ENCODE assay signal across 29 cellular contexts in genomic region chr3:16182183-16182582, GRCh38. TPM values are rescaled to one million over a fixed set of nuclear protein-coding genes. Genes with fewer than 3 reads are reported as not detected.
DNase-seq lines count a peak whose midpoint lies in the region; ATAC-seq and TF ChIP-seq lines count a peak whose summit lies in the region.
"Had no signal": no experiment of that assay in that cellular context is flagged by ENCODE, and none has a peak within 500 bp of the region (broad histone marks: within the 10 kb centered on the region; RNA-seq: fewer than 3 reads in every experiment).

No MANE protein-coding gene starts in this region.

- POLR2A ChIA-PET in PC-3 (lab: Charles Lee; ENCODE audit: unreplicated experiment): no interaction called here

- no peak overlapping the region for H3K27ac Mint-ChIP-seq in activated T-cell treated with anti-CD3 and anti-CD28 coated beads, Interleukin-2, amount 50 U/mL, for 72 hours
- no peak overlapping the region for H3K27ac Mint-ChIP-seq in Calu3 (ENCODE audit: unreplicated experiment)
- H3K27ac Mint-ChIP-seq: activated T-cell treated with anti-CD3 and anti-CD28 coated beads, Interleukin-2, amount 50 U/mL, for 24 hours; B cell; memory B cell; neural progenitor cell had no signal

- no peaks in the 10 kb centered on the region for H3K27me3 ChIP-seq in PC-3 (ENCODE audit: low read length)
- H3K27me3 ChIP-seq in vagina: no peaks in the 10 kb centered on the region
- H3K27me3 ChIP-seq in upper lobe of left lung: no peaks in the 10 kb centered on the region
- H3K27me3 ChIP-seq: colonic mucosa, right atrium auricular region had no signal

- no peak for DNase-seq in activated T-cell treated with anti-CD3 and anti-CD28 coated beads, Interleukin-2, amount 50 U/mL, for 72 hours
- no peak for DNase-seq in activated T-cell treated with anti-CD3 and anti-CD28 coated beads, Interleukin-2, amount 50 U/mL, for 4 hours
- DNase-seq in PC-3: peak; percentile 51
- peak; percentile 50 to 63 for DNase-seq in foreskin fibroblast
- no peak for DNase-seq in vagina (ENCODE audit: extremely low spot score in 2 of 2)
- no peak for DNase-seq in upper lobe of left lung
- DNase-seq in T-helper 9 cell: no peak
- no peak for DNase-seq in Calu3
- DNase-seq: activated naive CD4-positive, alpha-beta T cell treated with Interleukin-2 at 50 U/mL for 16 hours; activated T-cell treated with anti-CD3 and anti-CD28 coated beads, Interleukin-2, amount 50 U/mL, for 24 hours; colonic mucosa; effector CD8-positive, alpha-beta T cell; foreskin melanocyte; GDM1; H7; NCI-H1417; NCI-H2081; NCI-H69; RPMI8226; stimulated activated CD4-positive, alpha-beta T cell treated with anti-CD3 and anti-CD28 coated beads, Interleukin-2, amount 100 ng/mL, for 24 hours; T-helper 2 cell had no signal

- intact Hi-C loops in PC-3 (cut with micrococcal nuclease) (no loop called here), vagina (cut with DNase I) (no loop called here), Calu3 (cut with micrococcal nuclease; ENCODE audit: unreplicated experiment) (no loop called here)

- H3K4me1 ChIP-seq in PC-3 (ENCODE audit: insufficient read depth, low read length): peaks cover 12% of the 10 kb centered on the region; the same call in 1 of the 2 replicates
- peaks cover 49% of the 10 kb centered on the region for H3K4me1 ChIP-seq in vagina
- H3K4me1 ChIP-seq in upper lobe of left lung: peaks cover 2 to 18% (median 12%) of the 10 kb centered on the region in 4 donors
- H3K4me1 ChIP-seq: colonic mucosa, neural progenitor cell, parathyroid adenoma had no signal

- TF ChIP-seq POLR2A in vagina (IDR thresholded peaks at IDR 0.05) (no peak), upper lobe of left lung (IDR thresholded peaks at IDR 0.05) (no peak)

- no peaks in the 10 kb centered on the region for H3K27me3 Mint-ChIP-seq in activated T-cell treated with anti-CD3 and anti-CD28 coated beads, Interleukin-2, amount 50 U/mL, for 72 hours (ENCODE audit: low read depth)
- peaks cover 11% of the 10 kb centered on the region for H3K27me3 Mint-ChIP-seq in activated T-cell treated with anti-CD3 and anti-CD28 coated beads, Interleukin-2, amount 50 U/mL, for 4 hours (ENCODE audit: low read depth)
- peaks cover 17% of the 10 kb centered on the region for H3K27me3 Mint-ChIP-seq in Calu3 (ENCODE audit: unreplicated experiment)

- H3K9me3 ChIP-seq in PC-3 (ENCODE audit: low read length) (no peaks in the 10 kb centered on the region), vagina (no peaks in the 10 kb centered on the region), upper lobe of left lung (no peaks in the 10 kb centered on the region)
- H3K9me3 ChIP-seq: colonic mucosa, right atrium auricular region had no signal

- H3K9ac ChIP-seq in PC-3 (ENCODE audit: low read length): no peak overlapping the region
- H3K9ac ChIP-seq: neural progenitor cell, parathyroid adenoma had no signal

- H3K4me3 ChIP-seq in PC-3 (ENCODE audit: low read length): no peak overlapping the region
- H3K4me3 ChIP-seq in foreskin fibroblast (ENCODE audit: low read depth in 1 of 2, low read length in 2 of 2): no peak overlapping the region
- H3K4me3 ChIP-seq in vagina: no peak overlapping the region
- no peak overlapping the region for H3K4me3 ChIP-seq in upper lobe of left lung
- H3K4me3 ChIP-seq: colonic mucosa, neural progenitor cell, right atrium auricular region had no signal

- H3K27ac ChIP-seq in PC-3 (ENCODE audit: low read length): no peak overlapping the region
- H3K27ac ChIP-seq in vagina: peak overlapping the region; percentile 78
- no peak overlapping the region for H3K27ac ChIP-seq in upper lobe of left lung
- H3K27ac ChIP-seq: colonic mucosa, epithelial cell of prostate, neural progenitor cell, parathyroid adenoma had no signal

- 83 to 88% methylated on average over 2 of the region's 2 CpGs for WGBS in upper lobe of left lung, 2 donors

- H3F3A ChIP-seq in PC-3 (ENCODE audit: low read length, unreplicated experiment): no peaks in the 10 kb centered on the region

- no peaks in the 10 kb centered on the region for H3K79me2 ChIP-seq in PC-3 (ENCODE audit: low read length)
- H3K79me2 ChIP-seq: parathyroid adenoma had no signal

- no peak overlapping the region for H2AFZ ChIP-seq in PC-3 (ENCODE audit: low read length)
- H2AFZ ChIP-seq: neural progenitor cell, parathyroid adenoma had no signal

- H3K4me3 Mint-ChIP-seq in activated T-cell treated with anti-CD3 and anti-CD28 coated beads, Interleukin-2, amount 50 U/mL, for 72 hours: no peak overlapping the region
- no peak overlapping the region for H3K4me3 Mint-ChIP-seq in activated T-cell treated with anti-CD3 and anti-CD28 coated beads, Interleukin-2, amount 50 U/mL, for 4 hours
- no peak overlapping the region for H3K4me3 Mint-ChIP-seq in Calu3 (ENCODE audit: low read depth, unreplicated experiment)
- H3K4me3 Mint-ChIP-seq: activated T-cell treated with anti-CD3 and anti-CD28 coated beads, Interleukin-2, amount 50 U/mL, for 24 hours; B cell; memory B cell; neural progenitor cell had no signal

- peak; percentile 37 to 68 for ATAC-seq in activated T-cell treated with anti-CD3 and anti-CD28 coated beads, Interleukin-2, amount 50 U/mL, for 72 hours (replicated peaks in 1 of 2)
- no peak for ATAC-seq in activated T-cell treated with anti-CD3 and anti-CD28 coated beads, Interleukin-2, amount 50 U/mL, for 4 hours
- ATAC-seq in PC-3 (no peak), upper lobe of left lung (ENCODE audit: low FRiP score in 2 of 2) (no peak)
- ATAC-seq: left lobe of liver had no signal

- CTCF ChIA-PET in PC-3 (lab: Charles Lee): no interaction called here
- CTCF ChIA-PET in Calu3 (lab: Charles Lee): no interaction called here

- H3K36me3 ChIP-seq in PC-3 (ENCODE audit: low read depth, low read length) (no peaks in the 10 kb centered on the region), vagina (no peaks in the 10 kb centered on the region), upper lobe of left lung (peaks cover 0 to 3% (median 0%) of the 10 kb centered on the region in 4 donors)
- H3K36me3 ChIP-seq: colonic mucosa, neural progenitor cell had no signal

- TF ChIP-seq CTCF in PC-3 (conservative IDR thresholded peaks at IDR 0.05; ENCODE audit: low read depth, low read length) (no peak), foreskin fibroblast (IDR thresholded peaks at IDR 0.05; ENCODE audit: low read depth, low read length) (no peak), vagina (IDR thresholded peaks at IDR 0.05) (no peak), upper lobe of left lung (IDR thresholded peaks at IDR 0.05) (no peak), Calu3 (IDR thresholded peaks at IDR 0.05; ENCODE audit: unreplicated experiment) (no peak)

- H3K9me2 ChIP-seq in PC-3 (replicated peaks; ENCODE audit: low read length): no peaks in the 10 kb centered on the region

- BruUV-seq in PC-3 (replicated peaks; lab: Mats Ljungman, UMichigan): no TSS peak
- BruUV-seq in Calu3 (replicated peaks; lab: Mats Ljungman, UMichigan): no TSS peak

- H3K36me3 Mint-ChIP-seq in activated T-cell treated with anti-CD3 and anti-CD28 coated beads, Interleukin-2, amount 50 U/mL, for 72 hours (ENCODE audit: insufficient read depth in 2 of 2): no peaks in the 10 kb centered on the region
- no peaks in the 10 kb centered on the region for H3K36me3 Mint-ChIP-seq in activated T-cell treated with anti-CD3 and anti-CD28 coated beads, Interleukin-2, amount 50 U/mL, for 4 hours (ENCODE audit: insufficient read depth)
- no peaks in the 10 kb centered on the region for H3K36me3 Mint-ChIP-seq in Calu3 (ENCODE audit: insufficient read depth, unreplicated experiment)
- H3K36me3 Mint-ChIP-seq: memory B cell, neural progenitor cell had no signal

- H3K9me3 Mint-ChIP-seq in activated T-cell treated with anti-CD3 and anti-CD28 coated beads, Interleukin-2, amount 50 U/mL, for 72 hours: no peaks in the 10 kb centered on the region
- no peaks in the 10 kb centered on the region for H3K9me3 Mint-ChIP-seq in activated T-cell treated with anti-CD3 and anti-CD28 coated beads, Interleukin-2, amount 50 U/mL, for 4 hours
- H3K9me3 Mint-ChIP-seq in Calu3 (ENCODE audit: low read depth, unreplicated experiment): no peaks in the 10 kb centered on the region
- H3K9me3 Mint-ChIP-seq: activated T-cell treated with anti-CD3 and anti-CD28 coated beads, Interleukin-2, amount 50 U/mL, for 24 hours; memory B cell; neural progenitor cell had no signal

- TF ChIP-seq EP300 in upper lobe of left lung (IDR thresholded peaks at IDR 0.05): no peak

- H3K4me1 Mint-ChIP-seq in activated T-cell treated with anti-CD3 and anti-CD28 coated beads, Interleukin-2, amount 50 U/mL, for 72 hours (ENCODE audit: low read depth): peaks cover 16% of the 10 kb centered on the region
- H3K4me1 Mint-ChIP-seq in activated T-cell treated with anti-CD3 and anti-CD28 coated beads, Interleukin-2, amount 50 U/mL, for 4 hours (ENCODE audit: low read depth): peaks cover 6% of the 10 kb centered on the region
- H3K4me1 Mint-ChIP-seq in Calu3 (ENCODE audit: low read depth, unreplicated experiment): no peaks in the 10 kb centered on the region

- no peaks in the 10 kb centered on the region for H4K20me1 ChIP-seq in PC-3 (ENCODE audit: low read length)

- H3K4me2 ChIP-seq in PC-3 (ENCODE audit: low read length): no peak overlapping the region
- H3K4me2 ChIP-seq: neural progenitor cell had no signal

RNA-seq across cellular contexts. Expression of gene GALNT15, which starts 7.7 kb away (rescaled TPM):
- total RNA-seq in activated T-cell treated with anti-CD3 and anti-CD28 coated beads, Interleukin-2, amount 50 U/mL, for 72 hours: under 1 TPM in 1 of 2 donors, not detected in 1; 0.30 TPM
- total RNA-seq in activated T-cell treated with anti-CD3 and anti-CD28 coated beads, Interleukin-2, amount 50 U/mL, for 4 hours: not detected
- total RNA-seq in PC-3 (2014; rRNA removed) (not detected in 2 replicates), vagina (225 TPM), upper lobe of left lung (10 to 100 TPM in 4 of 6 donors, 1 to 10 TPM in 2; 4.4 to 34.7 (median 11.2) TPM), Calu3 (2022) (not detected in 2 replicates)
- total RNA-seq: activated CD8-positive, alpha-beta memory T cell treated with anti-CD3 and anti-CD28 coated beads for 36 hours; B cell; H7 had no signal

Comparison
In these comparisons a context has a peak if more than half of its experiments do, and no peak if none do; other contexts are left out.
1. ATAC-seq: peak in activated T-cell treated with anti-CD3 and anti-CD28 coated beads, Interleukin-2, amount 50 U/mL, for 72 hours (2 of 2); none in activated T-cell treated with anti-CD3 and anti-CD28 coated beads, Interleukin-2, amount 50 U/mL, for 4 hours (0 of 2), PC-3 (single experiment) and upper lobe of left lung (0 of 2).
2. DNase-seq: peak in PC-3 (single experiment) and foreskin fibroblast (2 of 2); none in activated T-cell treated with anti-CD3 and anti-CD28 coated beads, Interleukin-2, amount 50 U/mL, for 72 hours (0 of 2), activated T-cell treated with anti-CD3 and anti-CD28 coated beads, Interleukin-2, amount 50 U/mL, for 4 hours (single experiment), vagina (0 of 2), upper lobe of left lung (0 of 2), T-helper 9 cell (single experiment) and Calu3 (single experiment).